ENCODE assay signal across 26 cellular contexts in genomic region chr17:80096531-80097306, GRCh38. TPM values are rescaled to one million over a fixed set of nuclear protein-coding genes. Genes with fewer than 3 reads are reported as not detected.
DNase-seq lines count a peak whose midpoint lies in the region; ATAC-seq and TF ChIP-seq lines count a peak whose summit lies in the region.
"Had no signal": no experiment of that assay in that cellular context is flagged by ENCODE, and none has a peak within 500 bp of the region (broad histone marks: within the 10 kb centered on the region; RNA-seq: fewer than 3 reads in every experiment).

No MANE protein-coding gene starts in this region.

- H3K9me3 Mint-ChIP-seq in glutamatergic neuron (ENCODE audit: unreplicated experiment), result peaks cover 12% of the 10 kb centered on the region
- H3K9me3 Mint-ChIP-seq: activated T-helper 2 cell treated with anti-CD3 and anti-CD28 coated beads, Interferon-gamma antibody, Interleukin-2, Interleukin-4, amounts not matched to agents 10 μg/mL and 5 μg/mL and 100 μg/mL, durations not matched to agents 14 hours and 24 hours and 36 hours; CD8-positive, alpha-beta T cell had no signal

- H3K4me1 ChIP-seq in stomach, result peaks cover 0 to 9% (median 2%) of the 10 kb centered on the region in 4 donors

- TF ChIP-seq CTCF in glutamatergic neuron (IDR thresholded peaks at IDR 0.05; ENCODE audit: partially characterized antibody, unreplicated experiment), result no peak
- no peak for TF ChIP-seq CTCF in stomach (IDR thresholded peaks at IDR 0.05)

- peak; percentile 9 for DNase-seq in NCI-H1436 (lab: John Stamatoyannopoulos, UW)
- DNase-seq in NCI-H1436 treated with DMSO at 0.1 percent for 48 hours (lab: John Stamatoyannopoulos, UW), result no peak
- peak; percentile 79 for DNase-seq in NCI-H69 (lab: John Stamatoyannopoulos, UW)
- DNase-seq in glutamatergic neuron, result peak; percentile 64
- DNase-seq in retina, result peak; percentile 23
- DNase-seq in stomach, result no peak
- DNase-seq: 8988T; activated CD4-positive, alpha-beta T cell treated with anti-CD3 and anti-CD28 coated beads, Interleukin-2, amount 50 U/mL, for 48 hours; CD8-positive, alpha-beta T cell; cerebellar nuclear complex; DMS153; head of caudate nucleus; left colon; mesendoderm; naive thymus-derived CD4-positive, alpha-beta T cell; NCI-H1105 treated with DMSO at 0.1 percent for 48 hours; NCI-H524 treated with DMSO at 0.1 percent for 48 hours; stimulated activated CD4-positive, alpha-beta T cell treated with anti-CD3 and anti-CD28 coated beads, Interleukin-12 subunit alpha, Interleukin-12 subunit beta, amount 100 ng/mL, for 4 hours; stimulated activated CD4-positive, alpha-beta T cell treated with anti-CD3 and anti-CD28 coated beads, Interleukin-4, amount 100 ng/mL, for 24 hours; stimulated activated naive CD8-positive, alpha-beta T cell treated with anti-CD3 and anti-CD28 coated beads, Interleukin-15, Interleukin-2, amounts not matched to agents 100 U/mL and 50 U/mL, for 24 hours; T-helper 9 cell; thyroid gland had no signal

- H3K27ac ChIP-seq in stomach, result no peak overlapping the region
- H3K27ac ChIP-seq: ovary, thyroid gland had no signal

- H3K36me3 ChIP-seq in stomach, result no peaks in the 10 kb centered on the region
- H3K36me3 ChIP-seq: ovary, thyroid gland had no signal

- 73 to 80% (median 79%) methylated on average over 16 to 17 of the region's 17 CpGs for WGBS in stomach, 5 donors

- no peaks in the 10 kb centered on the region for H3K27me3 ChIP-seq in stomach
- H3K27me3 ChIP-seq: ovary, thyroid gland had no signal

- no peaks in the 10 kb centered on the region for H3K36me3 Mint-ChIP-seq in glutamatergic neuron (ENCODE audit: unreplicated experiment)
- H3K36me3 Mint-ChIP-seq: CD8-positive, alpha-beta T cell; naive thymus-derived CD4-positive, alpha-beta T cell had no signal

- H3K4me3 ChIP-seq in stomach, result no peak overlapping the region
- H3K4me3 ChIP-seq: ovary, thyroid gland had no signal

- no peak for TF ChIP-seq EP300 in stomach (IDR thresholded peaks at IDR 0.05)

- H3K4me3 Mint-ChIP-seq in glutamatergic neuron (ENCODE audit: unreplicated experiment), result no peak overlapping the region
- H3K4me3 Mint-ChIP-seq: CD8-positive, alpha-beta T cell had no signal

- intact Hi-C loops in stomach (cut with DNase I; ENCODE audit: low total_unique reads), result no loop called here

- ATAC-seq in HG03108 (IDR thresholded peaks at IDR 0.05; ENCODE audit: unreplicated experiment) (no peak), GM21619 (IDR thresholded peaks at IDR 0.05; ENCODE audit: unreplicated experiment) (no peak)
- ATAC-seq: CD8-positive, alpha-beta T cell; left colon; naive thymus-derived CD4-positive, alpha-beta T cell; stimulated activated naive CD8-positive, alpha-beta T cell treated with anti-CD3 and anti-CD28 coated beads, Interleukin-15, Interleukin-2, amounts not matched to agents 100 U/mL and 50 U/mL, for 24 hours had no signal

- no peaks in the 10 kb centered on the region for H3K9me3 ChIP-seq in stomach
- H3K9me3 ChIP-seq: ovary, thyroid gland had no signal

- H3K4me1 Mint-ChIP-seq in glutamatergic neuron (ENCODE audit: low read depth, unreplicated experiment), result peaks cover 16% of the 10 kb centered on the region

- TF ChIP-seq POLR2A in stomach (IDR thresholded peaks at IDR 0.05), result no peak

- H3K27ac Mint-ChIP-seq in glutamatergic neuron (ENCODE audit: unreplicated experiment), result peak overlapping the region; percentile 88
- H3K27ac Mint-ChIP-seq: activated T-helper 2 cell treated with anti-CD3 and anti-CD28 coated beads, Interferon-gamma antibody, Interleukin-2, Interleukin-4, amounts not matched to agents 10 μg/mL and 5 μg/mL and 100 μg/mL, durations not matched to agents 14 hours and 24 hours and 36 hours; CD8-positive, alpha-beta T cell had no signal

- peaks cover 9% of the 10 kb centered on the region for H3K27me3 Mint-ChIP-seq in glutamatergic neuron (ENCODE audit: unreplicated experiment)

RNA-seq across cellular contexts. Expression of gene GAA, which starts 4.7 kb away (rescaled TPM):
- total RNA-seq in glutamatergic neuron (ENCODE audit: unreplicated experiment) (384 TPM), stomach (10 to 100 TPM; 15.2 to 63.4 (median 27.2) TPM)
- polyA plus RNA-seq in stomach, result 10 to 100 TPM in 2 of 3 donors, 1 to 10 TPM in 1; 9.6 to 22.2 (median 21.4) TPM

RNA-seq across cellular contexts. Expression of gene EIF4A3, which starts 50.2 kb away (rescaled TPM):
- total RNA-seq in glutamatergic neuron (ENCODE audit: unreplicated experiment), result 110 TPM
- total RNA-seq in stomach, result 10 to 100 TPM; 17.5 to 78.2 (median 49.7) TPM
- 10 to 100 TPM; 47.3 to 61.0 (median 48.7) TPM for polyA plus RNA-seq in stomach

Comparison
In these comparisons a context has a peak if more than half of its experiments do, and no peak if none do; other contexts are left out.
1. DNase-seq: peak in NCI-H1436 (single experiment), NCI-H69 (single experiment), glutamatergic neuron (single experiment) and retina (single experiment); none in NCI-H1436 treated with DMSO at 0.1 percent for 48 hours (single experiment) and stomach (single experiment).